Comparison of ENCODE assay signal across 19 cellular contexts in the genomic region with DNA sequence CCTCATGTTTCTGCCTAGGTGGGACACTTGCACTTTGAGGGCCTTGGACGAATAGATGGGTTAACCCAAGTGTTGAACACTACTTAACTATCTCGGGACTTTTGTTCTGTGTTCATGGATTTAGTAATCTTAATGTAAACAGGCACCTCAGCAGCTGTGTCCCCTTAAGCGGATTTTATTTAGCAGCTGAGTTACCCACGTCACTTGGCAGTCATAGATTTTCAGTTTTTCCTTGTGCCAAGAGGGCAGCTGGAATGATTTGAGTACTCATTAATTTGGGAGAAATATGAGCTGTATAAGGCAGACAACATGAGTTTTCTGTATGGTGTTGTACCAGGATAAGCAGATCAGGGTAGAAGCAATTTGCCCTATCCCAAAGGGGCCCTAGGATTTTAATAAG.
"Had no signal": no experiment of that assay in that cellular context is flagged by ENCODE, and none has a peak within 500 bp of the region (broad histone marks: within the 10 kb centered on the region; RNA-seq: fewer than 3 reads in every experiment).

No MANE protein-coding gene starts in this region.

- H3K36me3 Mint-ChIP-seq: type B pancreatic cell had no signal

- DNase-seq: activated CD4-positive, alpha-beta T cell treated with anti-CD3 and anti-CD28 coated beads for 4 hours; activated CD8-positive, alpha-beta memory T cell treated with anti-CD3 and anti-CD28 coated beads, Interleukin-2, amount 50 U/mL, for 48 hours; activated CD8-positive, alpha-beta T cell treated with anti-CD3 and anti-CD28 coated beads, Interleukin-2, amount 10 ng/mL, durations not matched to agents 7 days and 5 days; activated naive CD4-positive, alpha-beta T cell; aorta; dorsolateral prefrontal cortex; foreskin melanocyte; heart left ventricle; mammary epithelial cell; natural killer cell; occipital lobe; psoas muscle; sigmoid colon; stimulated activated CD4-positive, alpha-beta T cell treated with anti-CD3 and anti-CD28 coated beads, Interleukin-12 subunit alpha, Interleukin-12 subunit beta, amount 100 ng/mL, for 4 hours; stimulated activated naive CD4-positive, alpha-beta T cell; WERI-Rb-1 had no signal

- H3K36me3 ChIP-seq: heart left ventricle, sigmoid colon, WERI-Rb-1 had no signal

- H3K27ac ChIP-seq: dorsolateral prefrontal cortex, heart left ventricle, psoas muscle, sigmoid colon, WERI-Rb-1 had no signal

- H3K4me3 ChIP-seq: dorsolateral prefrontal cortex, heart left ventricle, psoas muscle, sigmoid colon had no signal

- H3K4me1 ChIP-seq: heart left ventricle, psoas muscle, sigmoid colon had no signal

- H3K27me3 ChIP-seq: dorsolateral prefrontal cortex, heart left ventricle, sigmoid colon had no signal

- H3K4me3 Mint-ChIP-seq: activated CD8-positive, alpha-beta T cell treated with anti-CD3 and anti-CD28 coated beads, Interleukin-2, amount 10 ng/mL, durations not matched to agents 7 days and 5 days; activated T-helper 1 cell treated with anti-CD3 and anti-CD28 coated beads, Interleukin-12 subunit alpha, Interleukin-12 subunit beta, Interleukin-2, Interleukin-4 antibody, amounts not matched to agents 30 ng/mL and 10 ng/mL and 1 ng/mL, durations not matched to agents 14 hours and 24 hours and 36 hours; natural killer cell; type B pancreatic cell had no signal

- H3K27ac Mint-ChIP-seq: activated CD8-positive, alpha-beta T cell treated with anti-CD3 and anti-CD28 coated beads, Interleukin-2, amount 10 ng/mL, durations not matched to agents 7 days and 5 days; activated T-helper 1 cell treated with anti-CD3 and anti-CD28 coated beads, Interleukin-12 subunit alpha, Interleukin-12 subunit beta, Interleukin-2, Interleukin-4 antibody, amounts not matched to agents 30 ng/mL and 10 ng/mL and 1 ng/mL, durations not matched to agents 14 hours and 24 hours and 36 hours; natural killer cell; type B pancreatic cell had no signal

- ATAC-seq: activated CD8-positive, alpha-beta T cell treated with anti-CD3 and anti-CD28 coated beads, Interleukin-2, amount 10 ng/mL, durations not matched to agents 7 days and 5 days; esophagus mucosa; heart left ventricle; natural killer cell; psoas muscle had no signal

- H3K9me3 ChIP-seq: sigmoid colon had no signal

- H3K4me1 Mint-ChIP-seq: natural killer cell had no signal
